In the genomic region with DNA sequence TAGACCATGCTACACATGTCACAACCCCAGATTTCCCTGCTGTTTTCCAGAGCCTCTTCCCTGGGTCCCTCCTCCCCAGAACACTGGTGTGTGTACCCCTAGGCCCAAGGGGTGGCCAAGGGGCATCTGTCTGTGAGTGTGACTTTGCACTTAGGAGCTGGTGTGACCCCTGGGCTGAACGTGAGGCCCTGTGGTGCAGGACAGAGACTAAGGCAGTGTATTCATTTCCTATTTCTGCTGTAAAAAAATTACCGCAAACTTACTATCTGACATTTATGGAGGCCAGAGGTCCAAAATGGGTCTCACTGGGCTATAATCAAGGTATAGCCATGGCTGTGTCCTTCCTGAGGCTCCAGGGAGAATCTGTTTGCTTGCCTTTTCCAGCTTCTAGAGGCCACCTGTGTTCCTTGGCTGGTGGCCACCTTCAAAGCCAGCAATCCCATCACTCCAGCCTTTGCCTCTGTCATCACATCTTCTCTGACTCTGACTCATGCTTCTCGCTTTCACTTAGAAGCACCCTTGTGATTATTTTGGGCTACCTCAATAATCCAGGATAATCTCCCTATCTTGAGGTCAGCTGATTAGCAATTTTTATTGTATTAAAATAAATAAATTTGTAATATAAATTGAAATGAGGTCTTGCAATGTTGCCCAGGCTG, we compare ENCODE assay signal across 17 cellular contexts. TPM values are rescaled to one million over a fixed set of nuclear protein-coding genes. Genes with fewer than 3 reads are reported as not detected.
DNase-seq lines count a peak whose midpoint lies in the region; ATAC-seq, FAIRE-seq and TF ChIP-seq lines count a peak whose summit lies in the region.
"Had no signal": no experiment of that assay in that cellular context is flagged by ENCODE, and none has a peak within 500 bp of the region (broad histone marks: within the 10 kb centered on the region; RNA-seq: fewer than 3 reads in every experiment).

No MANE protein-coding gene starts in this region.

- H2AFZ ChIP-seq in HepG2 (ENCODE audit: low read length), result no peak overlapping the region
- no peak overlapping the region for H2AFZ ChIP-seq in SU-DHL-6 (ENCODE audit: low read depth, low read length, severe bottlenecking)

- WGBS in right lobe of liver (ENCODE audit: insufficient coverage, low coverage, low lambda C conversion rate, missing lambda C conversion rate), result 44% methylated on average over 3 of the region's 3 CpGs
- 89% methylated on average over 3 of the region's 3 CpGs for WGBS in HepG2 (ENCODE audit: low lambda C conversion rate)

- in situ Hi-C loops in HepG2 (cut with HindIII; ENCODE audit: extremely low pct_ligation_motif_present, low pct_unique_long_range_greater_than_20kb), result no loop called here
- in situ Hi-C loops in HAP-1 (cut with MboI; ENCODE audit: low sequenced_read_pairs), result no loop called here

- H3K4me3 ChIP-seq in right lobe of liver (no peak overlapping the region), HepG2 (replicated peaks in 1 of 3; ENCODE audit: insufficient read depth in 1 of 3, low read depth in 2 of 3, low read length in 3 of 3) (no peak overlapping the region), SU-DHL-6 (ENCODE audit: insufficient read depth, low read length, poor library complexity, severe bottlenecking) (no peak overlapping the region), fibroblast of pulmonary artery (replicated peaks; ENCODE audit: low read depth, low read length) (no peak overlapping the region), HAP-1 (no peak overlapping the region)
- H3K4me3 ChIP-seq: skin epidermis had no signal

- FAIRE-seq in HepG2 (lab: Jason Lieb, UNC), result no peak
- FAIRE-seq: colon, kidney had no signal

- TF ChIP-seq RAD21 in HepG2 (CRISPR knock-in tag; IDR thresholded peaks at IDR 0.05), result no peak

- peaks cover 6% of the 10 kb centered on the region; the same call in 1 of the 2 replicates for H3F3A ChIP-seq in SU-DHL-6 (ENCODE audit: insufficient read depth)

- no TSS peak for BruUV-seq in HepG2 (replicated peaks; lab: Mats Ljungman, UMichigan)

- TF ChIP-seq EP300 in HepG2 (IDR thresholded peaks at IDR 0.05; ENCODE audit: low read depth in 2 of 2, low read length in 2 of 2), result no peak
- no peak for TF ChIP-seq EP300 in HepG2 (CRISPR knock-in tag; IDR thresholded peaks at IDR 0.05; ENCODE audit: borderline replicate concordance)

- H3K27me3 ChIP-seq in right lobe of liver, result no peaks in the 10 kb centered on the region
- H3K27me3 ChIP-seq in HepG2 (ENCODE audit: control insufficient read depth in 1 of 2, insufficient read depth in 2 of 2, low read length in 2 of 2), result no peaks in the 10 kb centered on the region
- H3K27me3 ChIP-seq in SU-DHL-6 (ENCODE audit: low read length), result no peaks in the 10 kb centered on the region
- H3K27me3 ChIP-seq in HAP-1 (ENCODE audit: low read depth), result no peaks in the 10 kb centered on the region
- H3K27me3 ChIP-seq: foreskin keratinocyte had no signal

- POLR2A ChIA-PET in HepG2 (lab: Yijun Ruan, JAX), result no interaction called here

- H4K20me1 ChIP-seq in HepG2 (ENCODE audit: insufficient read depth, low read length) (peaks cover 3% of the 10 kb centered on the region; the same call in 1 of the 2 replicates), SU-DHL-6 (ENCODE audit: low read depth, low read length) (no peaks in the 10 kb centered on the region)

- no peaks in the 10 kb centered on the region for H3K9me3 ChIP-seq in right lobe of liver
- no peaks in the 10 kb centered on the region for H3K9me3 ChIP-seq in HepG2 (ENCODE audit: low read length)
- no peaks in the 10 kb centered on the region for H3K9me3 ChIP-seq in SU-DHL-6 (ENCODE audit: insufficient read depth, low read length)
- no peaks in the 10 kb centered on the region for H3K9me3 ChIP-seq in HAP-1

- H3K9me2 ChIP-seq in SU-DHL-6 (replicated peaks; ENCODE audit: insufficient read depth, low read length), result no peaks in the 10 kb centered on the region

- no peaks in the 10 kb centered on the region for H3K36me3 ChIP-seq in right lobe of liver
- no peaks in the 10 kb centered on the region for H3K36me3 ChIP-seq in HepG2 (replicated peaks in 1 of 2; ENCODE audit: control insufficient read depth in 1 of 2, insufficient read depth in 2 of 2, low read length in 2 of 2)
- H3K36me3 ChIP-seq in SU-DHL-6 (ENCODE audit: low read length), result no peaks in the 10 kb centered on the region
- no peaks in the 10 kb centered on the region; the same call in 1 of the 2 replicates for H3K36me3 ChIP-seq in HAP-1 (replicated peaks)

- H3K4me2 ChIP-seq in HepG2 (ENCODE audit: low read depth, low read length) (no peak overlapping the region), SU-DHL-6 (ENCODE audit: low read depth, low read length, poor library complexity, severe bottlenecking) (no peak overlapping the region)

- CTCF ChIA-PET in HepG2 (lab: Yijun Ruan, JAX; ENCODE audit: low intra/inter-chr PET ratio, low total read pairs), result no interaction called here

- TF ChIP-seq CTCF in right lobe of liver (IDR thresholded peaks at IDR 0.05) (no peak), HepG2 (CRISPR knock-in tag; IDR thresholded peaks at IDR 0.05) (no peak), SU-DHL-6 (IDR thresholded peaks at IDR 0.05; ENCODE audit: insufficient read depth, low read length, poor library complexity, severe bottlenecking) (no peak), fibroblast of pulmonary artery (IDR thresholded peaks at IDR 0.05; ENCODE audit: low read length, missing control alignments) (no peak)

- H3K79me2 ChIP-seq in HepG2 (ENCODE audit: insufficient read depth, low read length) (peaks cover 3% of the 10 kb centered on the region), SU-DHL-6 (ENCODE audit: insufficient read depth, low read length) (no peaks in the 10 kb centered on the region)

- H3K4me1 ChIP-seq in right lobe of liver (peaks cover 0 to 10% (median 0%) of the 10 kb centered on the region in 4 donors), HepG2 (ENCODE audit: insufficient read depth, low read length) (0 out of 2 replicates have a peak, but pooled peaks cover 5% of the 10 kb centered on the region), HAP-1 (no peaks in the 10 kb centered on the region)
- H3K4me1 ChIP-seq: foreskin keratinocyte had no signal

- peak; percentile 77 to 92 (median 87) for ATAC-seq in right lobe of liver
- no peak for ATAC-seq in HepG2
- no peak for ATAC-seq in HG02852 (IDR thresholded peaks at IDR 0.05; ENCODE audit: unreplicated experiment)
- ATAC-seq: naive thymus-derived CD4-positive, alpha-beta T cell had no signal

- DNase-seq in right lobe of liver (peak; percentile 47 to 61 (median 50)), HepG2 (ENCODE audit: low spot score) (no peak), fibroblast of pulmonary artery (ENCODE audit: low read depth) (peak; percentile 57), HAP-1 (ENCODE audit: low spot score in 2 of 2) (no peak)
- DNase-seq in stimulated activated CD4-positive, alpha-beta T cell treated with anti-CD3 and anti-CD28 coated beads, Interleukin-1b, Interleukin-23, amount 100 ng/mL, for 48 hours, result no peak
- no peak for DNase-seq in activated CD4-positive, alpha-beta T cell treated with anti-CD3 and anti-CD28 coated beads for 4 hours
- DNase-seq: activated naive CD4-positive, alpha-beta T cell; kidney; naive thymus-derived CD4-positive, alpha-beta T cell; NCI-H1417 treated with DMSO at 0.1 percent for 48 hours; NK-92 treated with Interleukin-12 subunit alpha and Interleukin-12 subunit beta, amount 100 ng/mL, for 24 hours; T-helper 1 cell had no signal

- no peak overlapping the region for H3K9ac ChIP-seq in HepG2 (ENCODE audit: insufficient read depth, low read depth, low read length)
- H3K9ac ChIP-seq in SU-DHL-6 (ENCODE audit: low read length), result no peak overlapping the region

- no peak for TF ChIP-seq POLR2A in right lobe of liver (IDR thresholded peaks at IDR 0.05)
- no peak for TF ChIP-seq POLR2A in HepG2 (IDR thresholded peaks at IDR 0.05; ENCODE audit: insufficient read depth in 1 of 2, low read depth in 2 of 2, low read length in 2 of 2)

- H3K27ac ChIP-seq in right lobe of liver, result no peak overlapping the region
- no peak overlapping the region for H3K27ac ChIP-seq in HepG2 (ENCODE audit: extremely low read length, insufficient read depth, low read length)
- peak overlapping the region; percentile 64 for H3K27ac ChIP-seq in SU-DHL-6 (ENCODE audit: low read depth, low read length)
- H3K27ac ChIP-seq: foreskin keratinocyte, skin epidermis had no signal

- intact Hi-C loops in right lobe of liver (cut with DNase I), result no loop called here
- intact Hi-C loops in HepG2 (cut with micrococcal nuclease; ENCODE audit: unreplicated experiment), result no loop called here

RNA-seq across cellular contexts. Expression of gene ELOA, which starts 24.0 kb away (rescaled TPM):
- 10 to 100 TPM; 21.1 to 42.2 (median 36.1) TPM for total RNA-seq in right lobe of liver
- total RNA-seq in HepG2 (2016; rRNA removed; fragmentation: Illumina TruSeq; extraction: Trizol), result 28.5 and 36.3 TPM in 2 replicates
- total RNA-seq in HepG2 (2016; cell fraction: cytosol; rRNA removed; fragmentation: Illumina TruSeq; extraction: Trizol; ENCODE audit: low read depth), result 7.3 and 7.8 TPM in 2 replicates
- 27.5 and 30.2 TPM in 2 replicates for total RNA-seq in HepG2 (2016; cell fraction: insoluble cytoplasmic fraction; rRNA removed; fragmentation: Illumina TruSeq; extraction: Trizol)
- total RNA-seq in HepG2 (2016; cell fraction: membrane; rRNA removed; fragmentation: Illumina TruSeq; extraction: Trizol), result 23.8 and 29.0 TPM in 2 replicates
- 16.4 and 21.2 TPM in 2 replicates for total RNA-seq in HepG2 (2016; cell fraction: nucleus; rRNA removed; fragmentation: Illumina TruSeq; extraction: Trizol)
- polyA plus RNA-seq in HepG2 (2011; rRNA removed), result 14.2 and 14.8 TPM in 2 replicates
- polyA plus RNA-seq in HepG2 (2011; cell fraction: cytosol; rRNA removed), result 9.6 and 12.3 TPM in 2 replicates
- 10.0 and 12.4 TPM in 2 replicates for polyA plus RNA-seq in HepG2 (2011; cell fraction: nucleus; rRNA removed)
- 16.3 and 19.1 TPM in 2 replicates for polyA plus RNA-seq in HepG2 (2012)
- 11.2 and 13.3 TPM in 2 replicates for polyA plus RNA-seq in HepG2 (2016; cell fraction: cytosol; fragmentation: Illumina TruSeq; extraction: Trizol; ENCODE audit: low read depth)
- polyA plus RNA-seq in HepG2 (2016; cell fraction: insoluble cytoplasmic fraction; fragmentation: Illumina TruSeq; extraction: Trizol; ENCODE audit: low read depth), result 33.1 and 41.5 TPM in 2 replicates
- 21.3 and 28.9 TPM in 2 replicates for polyA plus RNA-seq in HepG2 (2016; cell fraction: membrane; fragmentation: Illumina TruSeq; extraction: Trizol; ENCODE audit: low read depth)
- polyA plus RNA-seq in HepG2 (2016; cell fraction: nucleus; fragmentation: Illumina TruSeq; extraction: Trizol; ENCODE audit: insufficient read depth, low read depth), result 32.1 and 36.1 TPM in 2 replicates
- 9.7 and 21.5 TPM in 2 replicates for polyA minus RNA-seq in HepG2 (2011; rRNA and poly(A)+ RNA removed; ENCODE audit: low replicate concordance)
- 18.6 and 21.7 TPM in 2 replicates for polyA minus RNA-seq in HepG2 (2011; cell fraction: cytosol; rRNA and poly(A)+ RNA removed)
- polyA minus RNA-seq in HepG2 (2011; cell fraction: nucleus; rRNA and poly(A)+ RNA removed), result 12.0 and 20.3 TPM in 2 replicates

RNA-seq across cellular contexts. Expression of gene RPL11, which starts 27.7 kb away (rescaled TPM):
- total RNA-seq in right lobe of liver (100 to 1,000 TPM; 341 to 471 (median 405) TPM), HepG2 (2016; rRNA removed; fragmentation: Illumina TruSeq; extraction: Trizol) (2,010 and 2,638 TPM in 2 replicates)
- 1,858 and 2,176 TPM in 2 replicates for total RNA-seq in HepG2 (2016; cell fraction: cytosol; rRNA removed; fragmentation: Illumina TruSeq; extraction: Trizol; ENCODE audit: low read depth)
- total RNA-seq in HepG2 (2016; cell fraction: insoluble cytoplasmic fraction; rRNA removed; fragmentation: Illumina TruSeq; extraction: Trizol), result 2,021 and 2,756 TPM in 2 replicates
- 3,644 and 4,048 TPM in 2 replicates for total RNA-seq in HepG2 (2016; cell fraction: membrane; rRNA removed; fragmentation: Illumina TruSeq; extraction: Trizol)
- total RNA-seq in HepG2 (2016; cell fraction: nucleus; rRNA removed; fragmentation: Illumina TruSeq; extraction: Trizol), result 641 and 715 TPM in 2 replicates
- polyA plus RNA-seq in HepG2 (2011; rRNA removed), result 1,552 and 1,682 TPM in 2 replicates
- 1,274 and 1,563 TPM in 2 replicates for polyA plus RNA-seq in HepG2 (2011; cell fraction: cytosol; rRNA removed)
- 268 and 378 TPM in 2 replicates for polyA plus RNA-seq in HepG2 (2011; cell fraction: nucleus; rRNA removed)
- polyA plus RNA-seq in HepG2 (2012), result 3,472 and 3,503 TPM in 2 replicates
- polyA plus RNA-seq in HepG2 (2016; cell fraction: cytosol; fragmentation: Illumina TruSeq; extraction: Trizol; ENCODE audit: low read depth), result 3,344 and 3,698 TPM in 2 replicates
- 3,158 and 3,586 TPM in 2 replicates for polyA plus RNA-seq in HepG2 (2016; cell fraction: insoluble cytoplasmic fraction; fragmentation: Illumina TruSeq; extraction: Trizol; ENCODE audit: low read depth)
- 4,657 and 4,799 TPM in 2 replicates for polyA plus RNA-seq in HepG2 (2016; cell fraction: membrane; fragmentation: Illumina TruSeq; extraction: Trizol; ENCODE audit: low read depth)
- polyA plus RNA-seq in HepG2 (2016; cell fraction: nucleus; fragmentation: Illumina TruSeq; extraction: Trizol; ENCODE audit: insufficient read depth, low read depth), result 1,462 and 1,519 TPM in 2 replicates
- polyA minus RNA-seq in HepG2 (2011; rRNA and poly(A)+ RNA removed; ENCODE audit: low replicate concordance), result 334 and 786 TPM in 2 replicates
- 353 and 418 TPM in 2 replicates for polyA minus RNA-seq in HepG2 (2011; cell fraction: cytosol; rRNA and poly(A)+ RNA removed)
- polyA minus RNA-seq in HepG2 (2011; cell fraction: nucleus; rRNA and poly(A)+ RNA removed), result 166 and 250 TPM in 2 replicates

RNA-seq across cellular contexts. Expression of gene PITHD1, which starts 58.9 kb away (rescaled TPM):
- 10 to 100 TPM; 22.9 to 34.7 (median 30.6) TPM for total RNA-seq in right lobe of liver
- 37.3 and 44.9 TPM in 2 replicates for total RNA-seq in HepG2 (2016; rRNA removed; fragmentation: Illumina TruSeq; extraction: Trizol)
- 6.6 and 7.1 TPM in 2 replicates for total RNA-seq in HepG2 (2016; cell fraction: cytosol; rRNA removed; fragmentation: Illumina TruSeq; extraction: Trizol; ENCODE audit: low read depth)
- total RNA-seq in HepG2 (2016; cell fraction: insoluble cytoplasmic fraction; rRNA removed; fragmentation: Illumina TruSeq; extraction: Trizol), result 39.7 and 44.6 TPM in 2 replicates
- 24.7 and 27.8 TPM in 2 replicates for total RNA-seq in HepG2 (2016; cell fraction: membrane; rRNA removed; fragmentation: Illumina TruSeq; extraction: Trizol)
- 21.3 and 22.5 TPM in 2 replicates for total RNA-seq in HepG2 (2016; cell fraction: nucleus; rRNA removed; fragmentation: Illumina TruSeq; extraction: Trizol)
- polyA plus RNA-seq in HepG2 (2011; rRNA removed), result 26.6 and 28.0 TPM in 2 replicates
- polyA plus RNA-seq in HepG2 (2011; cell fraction: cytosol; rRNA removed), result 17.4 and 25.5 TPM in 2 replicates
- polyA plus RNA-seq in HepG2 (2011; cell fraction: nucleus; rRNA removed), result 12.1 and 20.0 TPM in 2 replicates
- polyA plus RNA-seq in HepG2 (2012), result 25.1 and 29.3 TPM in 2 replicates
- polyA plus RNA-seq in HepG2 (2016; cell fraction: cytosol; fragmentation: Illumina TruSeq; extraction: Trizol; ENCODE audit: low read depth), result 6.4 and 7.2 TPM in 2 replicates
- 49.7 and 49.8 TPM in 2 replicates for polyA plus RNA-seq in HepG2 (2016; cell fraction: insoluble cytoplasmic fraction; fragmentation: Illumina TruSeq; extraction: Trizol; ENCODE audit: low read depth)
- polyA plus RNA-seq in HepG2 (2016; cell fraction: membrane; fragmentation: Illumina TruSeq; extraction: Trizol; ENCODE audit: low read depth), result 20.1 and 20.8 TPM in 2 replicates
- 41.4 and 42.1 TPM in 2 replicates for polyA plus RNA-seq in HepG2 (2016; cell fraction: nucleus; fragmentation: Illumina TruSeq; extraction: Trizol; ENCODE audit: insufficient read depth, low read depth)
- 5.1 and 25.2 TPM in 2 replicates for polyA minus RNA-seq in HepG2 (2011; rRNA and poly(A)+ RNA removed; ENCODE audit: low replicate concordance)
- polyA minus RNA-seq in HepG2 (2011; cell fraction: cytosol; rRNA and poly(A)+ RNA removed), result 3.8 and 5.5 TPM in 2 replicates
- polyA minus RNA-seq in HepG2 (2011; cell fraction: nucleus; rRNA and poly(A)+ RNA removed), result 12.1 and 14.0 TPM in 2 replicates

Comparison
In these comparisons a context has a peak if more than half of its experiments do, and no peak if none do; other contexts are left out.
1. ATAC-seq: peak in right lobe of liver (4 of 4); none in HepG2 (single experiment) and HG02852 (single experiment).
2. DNase-seq: peak in right lobe of liver (3 of 3) and fibroblast of pulmonary artery (single experiment); none in HepG2 (single experiment), HAP-1 (0 of 2), stimulated activated CD4-positive, alpha-beta T cell treated with anti-CD3 and anti-CD28 coated beads, Interleukin-1b, Interleukin-23, amount 100 ng/mL, for 48 hours (single experiment) and activated CD4-positive, alpha-beta T cell treated with anti-CD3 and anti-CD28 coated beads for 4 hours (0 of 2).